In genomic region chr3:157081681-157082210, GRCh38 we compare ENCODE assay signal across 8 cellular contexts.
DNase-seq lines count a peak whose midpoint lies in the region; ATAC-seq and TF ChIP-seq lines count a peak whose summit lies in the region.

No MANE protein-coding gene starts in this region.

- H3K4me3 ChIP-seq in SJCRH30 (peak overlapping the region; percentile 15; the same call in 1 of the 2 replicates), iPS-18c (ENCODE audit: insufficient read depth, low read depth, low read length) (peak overlapping the region; percentile 21; the same call in 1 of the 2 replicates), spleen (no peak overlapping the region)

- DNase-seq in SJCRH30 (peak; percentile 89 to 96), astrocyte of the hippocampus (ENCODE audit: low read depth, low spot score) (peak; percentile 97), spleen (peak; percentile 95), NCI-H2081 treated with DMSO at 0.1 percent for 48 hours (lab: John Stamatoyannopoulos, UW) (no peak), NCI-H187 (lab: John Stamatoyannopoulos, UW) (no peak)

- peak overlapping the region; percentile 16; the same call in 1 of the 2 replicates for H3K27ac ChIP-seq in SJCRH30
- peak overlapping the region in 1 of 8 donors; percentile 6 for H3K27ac ChIP-seq in spleen

- TF ChIP-seq CTCF in spleen (IDR thresholded peaks at IDR 0.05 in 8 of 11, conservative IDR thresholded peaks at IDR 0.05 in 3 of 11) = peak; percentile 90 to 97 (median 96)

- peak; percentile 87 for ATAC-seq in HG02885 (IDR thresholded peaks at IDR 0.05; ENCODE audit: poor library complexity, unreplicated experiment)

- H3K27me3 ChIP-seq in SJCRH30 (no peaks in the 10 kb centered on the region), spleen (replicated peaks in 1 of 7) (no peaks in the 10 kb centered on the region)

- H3K36me3 ChIP-seq in SJCRH30 = no peaks in the 10 kb centered on the region
- H3K36me3 ChIP-seq in spleen = no peaks in the 10 kb centered on the region

- TF ChIP-seq POLR2A in GM15510 (IDR thresholded peaks at IDR 0.05; ENCODE audit: borderline replicate concordance, extremely low read depth, insufficient read length) (peak; percentile 18), spleen (IDR thresholded peaks at IDR 0.05) (no peak)

- H3K9me3 ChIP-seq in SJCRH30 (replicated peaks) = no peaks in the 10 kb centered on the region
- no peaks in the 10 kb centered on the region for H3K9me3 ChIP-seq in iPS-18c (ENCODE audit: control insufficient read depth, insufficient read depth, low read length)
- H3K9me3 ChIP-seq in spleen = no peaks in the 10 kb centered on the region

- H3K4me1 ChIP-seq in SJCRH30 (peaks cover 23% of the 10 kb centered on the region), spleen (peaks cover 0 to 15% (median 11%) of the 10 kb centered on the region in 6 donors)

- 7 to 15% (median 11%) methylated on average over 14 of the region's 14 CpGs for WGBS in spleen, 5 donors

- intact Hi-C loops in spleen (cut with DNase I; ENCODE audit: low total_unique reads) = loop anchor here (10.0 kb wide), 1 partner anchor 527 kb away; the partner anchor contains the start of gene SSR3

Comparison
In these comparisons a context has a peak if more than half of its experiments do, and no peak if none do; other contexts are left out.
1. DNase-seq: peak in SJCRH30 (2 of 2), astrocyte of the hippocampus (single experiment) and spleen (single experiment); none in NCI-H2081 treated with DMSO at 0.1 percent for 48 hours (single experiment) and NCI-H187 (0 of 2).
2. H3K4me3 ChIP-seq: peak in SJCRH30 (single experiment) and iPS-18c (single experiment); none in spleen (0 of 8).